8 cellular contexts compared by ENCODE assay signal in the genomic region with DNA sequence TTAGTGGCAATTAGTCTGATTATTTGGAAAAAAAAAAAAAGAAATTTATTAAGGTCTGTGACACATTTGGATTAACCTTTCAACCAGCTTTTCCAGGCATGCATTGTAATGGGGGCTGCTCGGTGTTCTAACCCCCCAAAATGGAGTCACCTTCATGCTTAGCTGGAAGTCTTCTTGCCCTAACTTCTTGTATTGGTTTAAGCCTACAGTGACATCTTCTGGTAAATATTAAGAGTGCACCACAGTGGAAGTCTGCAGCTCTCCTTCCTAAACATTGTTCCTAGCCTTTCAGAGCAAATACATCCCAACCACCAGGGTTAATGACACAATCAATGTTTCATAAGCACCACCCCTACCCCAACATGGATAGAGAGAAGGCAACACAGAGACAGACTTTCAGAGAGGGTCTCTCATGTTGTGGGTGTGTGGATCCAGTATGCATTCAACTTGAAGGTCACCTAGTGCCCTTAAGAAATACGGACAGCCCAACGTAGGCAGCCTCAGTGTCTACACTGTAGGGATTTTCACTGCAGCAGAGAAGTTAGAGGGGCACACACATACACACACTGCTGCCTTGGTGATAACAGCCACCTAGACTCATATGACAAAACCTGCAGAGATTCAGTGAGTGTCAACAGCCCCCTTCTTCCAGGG.
DNase-seq lines count a peak whose midpoint lies in the region; TF ChIP-seq lines count a peak whose summit lies in the region.

No MANE protein-coding gene starts in this region.

- TF ChIP-seq CTCF in GM20000 (IDR thresholded peaks at IDR 0.05; ENCODE audit: extremely low read depth, missing control alignments) = no peak

- DNase-seq in DMS53 treated with DMSO at 0.1 percent for 48 hours (lab: John Stamatoyannopoulos, UW; ENCODE audit: unreplicated experiment) (peak; percentile 3), GM20000 (ENCODE audit: low spot score) (peak; percentile 10), NCI-H2227 (lab: John Stamatoyannopoulos, UW; ENCODE audit: unreplicated experiment) (peak; percentile 25), dedifferentiated amniotic fluid mesenchymal stem cell (ENCODE audit: extremely low spot score) (peak; percentile 20), myocyte (ENCODE audit: low read depth) (peak; percentile 31), HCEC 1CT (no peak), COLO668 (lab: John Stamatoyannopoulos, UW; ENCODE audit: unreplicated experiment) (no peak)
- DNase-seq in stimulated activated CD4-positive, alpha-beta T cell treated with anti-CD3 and anti-CD28 coated beads, Interleukin-12 subunit alpha, Interleukin-12 subunit beta, amount 100 ng/mL, for 4 hours = no peak

Comparison
In these comparisons a context has a peak if more than half of its experiments do, and no peak if none do; other contexts are left out.
1. DNase-seq: peak in DMS53 treated with DMSO at 0.1 percent for 48 hours (single experiment), GM20000 (single experiment), NCI-H2227 (single experiment), dedifferentiated amniotic fluid mesenchymal stem cell (single experiment) and myocyte (single experiment); none in HCEC 1CT (single experiment), stimulated activated CD4-positive, alpha-beta T cell treated with anti-CD3 and anti-CD28 coated beads, Interleukin-12 subunit alpha, Interleukin-12 subunit beta, amount 100 ng/mL, for 4 hours (single experiment) and COLO668 (single experiment).